ENCODE assay signal across 18 cellular contexts in genomic region chr2:220434365-220434764, GRCh38.
DNase-seq lines count a peak whose midpoint lies in the region; ATAC-seq and TF ChIP-seq lines count a peak whose summit lies in the region.
"Had no signal": no experiment of that assay in that cellular context is flagged by ENCODE, and none has a peak within 500 bp of the region (broad histone marks: within the 10 kb centered on the region; RNA-seq: fewer than 3 reads in every experiment).

No MANE protein-coding gene starts in this region.

- in situ Hi-C loops in Caki2 (cut with HindIII; ENCODE audit: low pct_unique_long_range_greater_than_20kb, low sequenced_read_pairs) = no loop called here

- intact Hi-C loops in testis (cut with DNase I; ENCODE audit: low total_unique reads) = no loop called here

- no peak overlapping the region for H3K27ac ChIP-seq in testis
- H3K27ac ChIP-seq: cardiac muscle cell had no signal

- no peak for ATAC-seq in HG03045 (IDR thresholded peaks at IDR 0.05; ENCODE audit: unreplicated experiment)
- ATAC-seq: Right ventricle myocardium inferior had no signal

- H3K4me1 ChIP-seq in adipocyte (ENCODE audit: control insufficient read depth, insufficient read depth, low read length) (no peaks in the 10 kb centered on the region), testis (no peaks in the 10 kb centered on the region)

- H3K4me3 ChIP-seq in adipocyte (ENCODE audit: low read length) = no peak overlapping the region
- no peak overlapping the region for H3K4me3 ChIP-seq in fibroblast of the aortic adventitia (ENCODE audit: low read depth, low read length)
- H3K4me3 ChIP-seq in testis = no peak overlapping the region
- H3K4me3 ChIP-seq: cardiac muscle cell had no signal

- H3K36me3 ChIP-seq in adipocyte (ENCODE audit: control insufficient read depth, insufficient read depth, low read length, severe bottlenecking) (no peaks in the 10 kb centered on the region), testis (ENCODE audit: low read depth, missing control alignments) (no peaks in the 10 kb centered on the region)
- H3K36me3 ChIP-seq: cardiac muscle cell had no signal

- H3K9me3 ChIP-seq in adipocyte (ENCODE audit: control insufficient read depth, low read length) (no peaks in the 10 kb centered on the region), testis (no peaks in the 10 kb centered on the region)

- no peak overlapping the region for H3K9ac ChIP-seq in adipocyte (ENCODE audit: low read length)

- H3K27me3 ChIP-seq in adipocyte (replicated peaks; ENCODE audit: control insufficient read depth, insufficient read depth, low read length) (no peaks in the 10 kb centered on the region), testis (no peaks in the 10 kb centered on the region)
- H3K27me3 ChIP-seq: cardiac muscle cell had no signal

- TF ChIP-seq POLR2A in testis (IDR thresholded peaks at IDR 0.05) = no peak

- TF ChIP-seq CTCF in fibroblast of the aortic adventitia (IDR thresholded peaks at IDR 0.05; ENCODE audit: insufficient read depth, low read length) = no peak
- TF ChIP-seq CTCF in testis (IDR thresholded peaks at IDR 0.05) = no peak

- 88 to 95% methylated on average over 2 of the region's 2 CpGs for WGBS in testis, 2 donors

- peak; percentile 2 for DNase-seq in Caki2 (ENCODE audit: low read depth)
- peak; percentile 35 for DNase-seq in HS-5 (ENCODE audit: low read depth)
- peak; percentile 4 for DNase-seq in adipocyte (ENCODE audit: low read depth)
- peak; percentile 72 for DNase-seq in fibroblast of the aortic adventitia (ENCODE audit: low read depth)
- no peak for DNase-seq in testis
- DNase-seq in cerebellar nuclear complex (lab: John Stamatoyannopoulos, UW) = no peak
- no peak for DNase-seq in HPDE6-E6E7 (ENCODE audit: extremely low spot score)
- DNase-seq: activated CD4-positive, alpha-beta T cell treated with anti-CD3 and anti-CD28 coated beads for 4 hours; activated naive CD4-positive, alpha-beta T cell treated with anti-CD3 and anti-CD28 coated beads, Interleukin-2, amount 10 ng/mL, durations not matched to agents 7 days and 5 days; AML-193; effector memory CD4-positive, alpha-beta T cell; MM.1S; NCI-H2029; nephron progenitor cell; T-helper 2 cell had no signal

Comparison
In these comparisons a context has a peak if more than half of its experiments do, and no peak if none do; other contexts are left out.
1. DNase-seq: peak in Caki2 (single experiment), HS-5 (single experiment), adipocyte (single experiment) and fibroblast of the aortic adventitia (single experiment); none in testis (single experiment), cerebellar nuclear complex (0 of 2) and HPDE6-E6E7 (single experiment).